13 cellular contexts compared by ENCODE assay signal in genomic region chr22:33658775-33659174, GRCh38.
DNase-seq lines count a peak whose midpoint lies in the region; FAIRE-seq and TF ChIP-seq lines count a peak whose summit lies in the region.
"Had no signal": no experiment of that assay in that cellular context is flagged by ENCODE, and none has a peak within 500 bp of the region (broad histone marks: within the 10 kb centered on the region; RNA-seq: fewer than 3 reads in every experiment).

No MANE protein-coding gene starts in this region.

- no peak overlapping the region for H3K4me3 Mint-ChIP-seq in chondrocyte (ENCODE audit: unreplicated experiment)
- H3K4me3 Mint-ChIP-seq: central memory CD8-positive, alpha-beta T cell; naive thymus-derived CD4-positive, alpha-beta T cell had no signal

- H3K27me3 ChIP-seq in sigmoid colon: no peaks in the 10 kb centered on the region

- H3K36me3 Mint-ChIP-seq in chondrocyte (ENCODE audit: low read depth): no peaks in the 10 kb centered on the region
- H3K36me3 Mint-ChIP-seq: naive thymus-derived CD4-positive, alpha-beta T cell had no signal

- no peaks in the 10 kb centered on the region for H3K9me3 Mint-ChIP-seq in chondrocyte (ENCODE audit: low read depth)

- intact Hi-C loops in kidney (cut with DNase I): no loop called here
- intact Hi-C loops in sigmoid colon (cut with DNase I): no loop called here

- no peak overlapping the region for H3K27ac ChIP-seq in kidney (ENCODE audit: low read depth in 2 of 2, low read length in 2 of 2)
- H3K27ac ChIP-seq in sigmoid colon: peak overlapping the region; percentile 46 to 72 (median 56)

- H3K4me1 ChIP-seq in kidney (ENCODE audit: control insufficient read depth in 1 of 2, insufficient read depth in 1 of 2, low read depth in 1 of 2, low read length in 2 of 2) (no peaks in the 10 kb centered on the region), sigmoid colon (peaks cover 0 to 50% (median 34%) of the 10 kb centered on the region in 4 donors)

- TF ChIP-seq CTCF in chondrocyte (IDR thresholded peaks at IDR 0.05): no peak
- TF ChIP-seq CTCF in kidney (IDR thresholded peaks at IDR 0.05; ENCODE audit: borderline replicate concordance, extremely low read depth, insufficient read depth): no peak
- TF ChIP-seq CTCF in sigmoid colon (IDR thresholded peaks at IDR 0.05): no peak

- FAIRE-seq in kidney (lab: Jason Lieb, UNC) (no peak), HTR-8/SVneo (lab: Jason Lieb, UNC) (no peak)

- 50 to 83% methylated on average over 3 of the region's 3 CpGs for WGBS in sigmoid colon, 2 donors

- no peak for TF ChIP-seq POLR2A in sigmoid colon (IDR thresholded peaks at IDR 0.05)

- peak overlapping the region; percentile 81 for H3K27ac Mint-ChIP-seq in chondrocyte (ENCODE audit: unreplicated experiment)
- H3K27ac Mint-ChIP-seq: naive thymus-derived CD4-positive, alpha-beta T cell had no signal

- no peaks in the 10 kb centered on the region for H3K27me3 Mint-ChIP-seq in chondrocyte (ENCODE audit: low read depth)
- H3K27me3 Mint-ChIP-seq: central memory CD8-positive, alpha-beta T cell had no signal

- H3K9ac ChIP-seq in kidney (ENCODE audit: low read length in 2 of 2): no peak overlapping the region

- peak in 1 of 4 donors; percentile 8 for TF ChIP-seq EP300 in sigmoid colon (IDR thresholded peaks at IDR 0.05)

- H3K9me3 ChIP-seq in kidney (ENCODE audit: control insufficient read depth in 1 of 2, low read length in 2 of 2): no peaks in the 10 kb centered on the region
- H3K9me3 ChIP-seq in sigmoid colon: no peaks in the 10 kb centered on the region

- H3K4me3 ChIP-seq in kidney (ENCODE audit: low read length in 2 of 2) (no peak overlapping the region), sigmoid colon (no peak overlapping the region)

- DNase-seq in AG20443 (ENCODE audit: low spot score) (peak; percentile 42), chondrocyte (ENCODE audit: low spot score) (no peak), kidney (peak; percentile 79), sigmoid colon (peak; percentile 81), NCI-H1436 treated with DMSO at 0.1 percent for 48 hours (lab: John Stamatoyannopoulos, UW) (no peak), hippocampal formation (lab: John Stamatoyannopoulos, UW) (no peak), OCI-M2 (lab: John Stamatoyannopoulos, UW; ENCODE audit: unreplicated experiment) (no peak), HTR-8/SVneo (ENCODE audit: insufficient read length, low spot score) (no peak)
- DNase-seq: activated naive CD4-positive, alpha-beta T cell; naive thymus-derived CD4-positive, alpha-beta T cell; NCI-H1048; NCI-H526 treated with DMSO at 0.1 percent for 48 hours had no signal

- peaks cover 13% of the 10 kb centered on the region for H3K4me1 Mint-ChIP-seq in chondrocyte (ENCODE audit: low read depth)
- H3K4me1 Mint-ChIP-seq: central memory CD8-positive, alpha-beta T cell; naive thymus-derived CD4-positive, alpha-beta T cell had no signal

- H3K36me3 ChIP-seq in kidney (ENCODE audit: control insufficient read depth in 1 of 2, insufficient read depth in 2 of 2, low read length in 2 of 2) (no peaks in the 10 kb centered on the region), sigmoid colon (no peaks in the 10 kb centered on the region)

Comparison
In these comparisons a context has a peak if more than half of its experiments do, and no peak if none do; other contexts are left out.
1. DNase-seq: peak in AG20443 (single experiment), kidney (single experiment) and sigmoid colon (single experiment); none in chondrocyte (single experiment), NCI-H1436 treated with DMSO at 0.1 percent for 48 hours (single experiment), hippocampal formation (0 of 2), OCI-M2 (single experiment) and HTR-8/SVneo (single experiment).
2. H3K27ac ChIP-seq: peak in sigmoid colon (4 of 4); none in kidney (0 of 2).